Comparison of ENCODE assay signal across 1 cellular context in the genomic region with DNA sequence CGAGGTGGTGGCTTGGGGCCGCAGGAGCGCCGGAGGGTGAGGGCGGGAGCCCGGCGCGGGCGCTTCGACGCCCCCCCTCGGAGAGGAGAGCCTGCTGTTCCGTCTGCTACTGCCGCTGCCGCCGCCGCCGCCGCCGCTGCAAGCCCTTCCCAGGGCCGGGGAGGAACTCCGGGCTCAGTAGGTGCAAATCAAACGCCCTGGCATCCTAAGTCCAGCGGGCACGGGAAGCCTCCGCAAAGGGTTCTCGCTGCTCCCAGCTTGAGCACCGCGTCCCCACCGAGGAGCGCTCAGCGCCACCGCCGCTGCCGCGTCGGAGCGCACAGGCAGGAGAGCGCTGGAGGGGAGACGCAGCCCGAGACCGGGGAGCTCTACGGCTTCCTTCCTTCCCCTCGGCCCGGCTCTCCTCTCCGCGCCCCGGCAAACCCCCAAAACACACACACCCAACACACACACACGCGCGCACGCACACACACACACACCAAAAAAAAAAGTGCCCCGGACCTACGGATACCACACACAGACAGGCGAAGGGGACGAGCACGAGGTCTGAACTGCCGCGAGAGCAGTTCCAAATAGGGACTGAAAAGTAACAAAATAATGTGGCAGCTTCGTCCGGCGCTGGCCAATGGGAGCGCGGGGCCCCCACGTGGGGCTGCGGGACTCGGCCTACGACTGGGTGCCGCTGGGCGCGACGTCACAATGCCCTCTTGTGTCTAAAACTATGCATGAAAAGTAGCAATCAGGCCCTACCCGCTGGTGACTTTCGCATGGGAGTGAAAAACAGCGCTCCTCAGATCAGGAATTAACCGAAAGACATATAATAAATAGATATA.
TF ChIP-seq lines count a peak whose summit lies in the region.

A gene (minus strand): TSS at position 581 of the 833 bp plus-strand sequence. CDS start 1,119 bp downstream, outside the sequence.

TF ChIP-seq in GM12878, 131 proteins besides CTCF, POLR2A, EP300 and RAD21 (continued from another document and continues in another):
- TF ChIP-seq, protein P1, sequence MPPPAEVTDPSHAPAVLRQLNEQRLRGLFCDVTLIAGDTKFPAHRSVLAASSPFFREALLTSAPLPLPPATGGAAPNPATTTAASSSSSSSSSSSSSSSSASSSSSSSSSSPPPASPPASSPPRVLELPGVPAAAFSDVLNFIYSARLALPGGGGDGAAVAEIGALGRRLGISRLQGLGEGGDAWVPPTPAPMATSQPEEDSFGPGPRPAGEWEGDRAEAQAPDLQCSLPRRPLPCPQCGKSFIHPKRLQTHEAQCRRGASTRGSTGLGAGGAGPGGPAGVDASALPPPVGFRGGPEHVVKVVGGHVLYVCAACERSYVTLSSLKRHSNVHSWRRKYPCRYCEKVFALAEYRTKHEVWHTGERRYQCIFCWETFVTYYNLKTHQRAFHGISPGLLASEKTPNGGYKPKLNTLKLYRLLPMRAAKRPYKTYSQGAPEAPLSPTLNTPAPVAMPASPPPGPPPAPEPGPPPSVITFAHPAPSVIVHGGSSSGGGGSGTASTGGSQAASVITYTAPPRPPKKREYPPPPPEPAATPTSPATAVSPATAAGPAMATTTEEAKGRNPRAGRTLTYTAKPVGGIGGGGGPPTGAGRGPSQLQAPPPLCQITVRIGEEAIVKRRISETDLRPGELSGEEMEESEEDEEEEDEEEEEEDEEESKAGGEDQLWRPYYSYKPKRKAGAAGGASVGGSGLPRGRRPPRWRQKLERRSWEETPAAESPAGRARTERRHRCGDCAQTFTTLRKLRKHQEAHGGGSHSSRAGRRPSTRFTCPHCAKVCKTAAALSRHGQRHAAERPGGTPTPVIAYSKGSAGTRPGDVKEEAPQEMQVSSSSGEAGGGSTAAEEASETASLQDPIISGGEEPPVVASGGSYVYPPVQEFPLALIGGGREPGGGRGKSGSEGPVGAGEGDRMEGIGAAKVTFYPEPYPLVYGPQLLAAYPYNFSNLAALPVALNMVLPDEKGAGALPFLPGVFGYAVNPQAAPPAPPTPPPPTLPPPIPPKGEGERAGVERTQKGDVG (CRISPR knock-in tag; IDR thresholded peaks at IDR 0.05), result no peak
- no peak for TF ChIP-seq JUND (IDR thresholded peaks at IDR 0.05; ENCODE audit: low read depth, low read length)
- no peak for TF ChIP-seq SUZ12 (IDR thresholded peaks at IDR 0.05; ENCODE audit: unreplicated experiment)
- peak; percentile 92 for TF ChIP-seq CHD2 (IDR thresholded peaks at IDR 0.05; ENCODE audit: borderline replicate concordance, low read depth, low read length)
- TF ChIP-seq, protein P2, sequence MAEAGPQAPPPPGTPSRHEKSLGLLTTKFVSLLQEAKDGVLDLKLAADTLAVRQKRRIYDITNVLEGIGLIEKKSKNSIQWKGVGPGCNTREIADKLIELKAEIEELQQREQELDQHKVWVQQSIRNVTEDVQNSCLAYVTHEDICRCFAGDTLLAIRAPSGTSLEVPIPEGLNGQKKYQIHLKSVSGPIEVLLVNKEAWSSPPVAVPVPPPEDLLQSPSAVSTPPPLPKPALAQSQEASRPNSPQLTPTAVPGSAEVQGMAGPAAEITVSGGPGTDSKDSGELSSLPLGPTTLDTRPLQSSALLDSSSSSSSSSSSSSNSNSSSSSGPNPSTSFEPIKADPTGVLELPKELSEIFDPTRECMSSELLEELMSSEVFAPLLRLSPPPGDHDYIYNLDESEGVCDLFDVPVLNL (IDR thresholded peaks at IDR 0.05; ENCODE audit: low read depth, low read length), result no peak
- TF ChIP-seq, protein P3, sequence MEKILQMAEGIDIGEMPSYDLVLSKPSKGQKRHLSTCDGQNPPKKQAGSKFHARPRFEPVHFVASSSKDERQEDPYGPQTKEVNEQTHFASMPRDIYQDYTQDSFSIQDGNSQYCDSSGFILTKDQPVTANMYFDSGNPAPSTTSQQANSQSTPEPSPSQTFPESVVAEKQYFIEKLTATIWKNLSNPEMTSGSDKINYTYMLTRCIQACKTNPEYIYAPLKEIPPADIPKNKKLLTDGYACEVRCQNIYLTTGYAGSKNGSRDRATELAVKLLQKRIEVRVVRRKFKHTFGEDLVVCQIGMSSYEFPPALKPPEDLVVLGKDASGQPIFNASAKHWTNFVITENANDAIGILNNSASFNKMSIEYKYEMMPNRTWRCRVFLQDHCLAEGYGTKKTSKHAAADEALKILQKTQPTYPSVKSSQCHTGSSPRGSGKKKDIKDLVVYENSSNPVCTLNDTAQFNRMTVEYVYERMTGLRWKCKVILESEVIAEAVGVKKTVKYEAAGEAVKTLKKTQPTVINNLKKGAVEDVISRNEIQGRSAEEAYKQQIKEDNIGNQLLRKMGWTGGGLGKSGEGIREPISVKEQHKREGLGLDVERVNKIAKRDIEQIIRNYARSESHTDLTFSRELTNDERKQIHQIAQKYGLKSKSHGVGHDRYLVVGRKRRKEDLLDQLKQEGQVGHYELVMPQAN (conservative IDR thresholded peaks at IDR 0.05), result peak; percentile 57
- peak; percentile 60; the same call in 1 of the 2 replicates for TF ChIP-seq ZNF207 (IDR thresholded peaks at IDR 0.05; ENCODE audit: borderline replicate concordance)
- TF ChIP-seq, protein P4, sequence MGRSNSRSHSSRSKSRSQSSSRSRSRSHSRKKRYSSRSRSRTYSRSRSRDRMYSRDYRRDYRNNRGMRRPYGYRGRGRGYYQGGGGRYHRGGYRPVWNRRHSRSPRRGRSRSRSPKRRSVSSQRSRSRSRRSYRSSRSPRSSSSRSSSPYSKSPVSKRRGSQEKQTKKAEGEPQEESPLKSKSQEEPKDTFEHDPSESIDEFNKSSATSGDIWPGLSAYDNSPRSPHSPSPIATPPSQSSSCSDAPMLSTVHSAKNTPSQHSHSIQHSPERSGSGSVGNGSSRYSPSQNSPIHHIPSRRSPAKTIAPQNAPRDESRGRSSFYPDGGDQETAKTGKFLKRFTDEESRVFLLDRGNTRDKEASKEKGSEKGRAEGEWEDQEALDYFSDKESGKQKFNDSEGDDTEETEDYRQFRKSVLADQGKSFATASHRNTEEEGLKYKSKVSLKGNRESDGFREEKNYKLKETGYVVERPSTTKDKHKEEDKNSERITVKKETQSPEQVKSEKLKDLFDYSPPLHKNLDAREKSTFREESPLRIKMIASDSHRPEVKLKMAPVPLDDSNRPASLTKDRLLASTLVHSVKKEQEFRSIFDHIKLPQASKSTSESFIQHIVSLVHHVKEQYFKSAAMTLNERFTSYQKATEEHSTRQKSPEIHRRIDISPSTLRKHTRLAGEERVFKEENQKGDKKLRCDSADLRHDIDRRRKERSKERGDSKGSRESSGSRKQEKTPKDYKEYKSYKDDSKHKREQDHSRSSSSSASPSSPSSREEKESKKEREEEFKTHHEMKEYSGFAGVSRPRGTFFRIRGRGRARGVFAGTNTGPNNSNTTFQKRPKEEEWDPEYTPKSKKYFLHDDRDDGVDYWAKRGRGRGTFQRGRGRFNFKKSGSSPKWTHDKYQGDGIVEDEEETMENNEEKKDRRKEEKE (IDR thresholded peaks at IDR 0.05), result no peak
- no peak for TF ChIP-seq ESRRA (IDR thresholded peaks at IDR 0.05; ENCODE audit: low read length)
- peak; percentile 52 for TF ChIP-seq ATF7 (IDR thresholded peaks at IDR 0.05; ENCODE audit: low read depth)
- TF ChIP-seq, protein P5, sequence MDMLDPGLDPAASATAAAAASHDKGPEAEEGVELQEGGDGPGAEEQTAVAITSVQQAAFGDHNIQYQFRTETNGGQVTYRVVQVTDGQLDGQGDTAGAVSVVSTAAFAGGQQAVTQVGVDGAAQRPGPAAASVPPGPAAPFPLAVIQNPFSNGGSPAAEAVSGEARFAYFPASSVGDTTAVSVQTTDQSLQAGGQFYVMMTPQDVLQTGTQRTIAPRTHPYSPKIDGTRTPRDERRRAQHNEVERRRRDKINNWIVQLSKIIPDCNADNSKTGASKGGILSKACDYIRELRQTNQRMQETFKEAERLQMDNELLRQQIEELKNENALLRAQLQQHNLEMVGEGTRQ (IDR thresholded peaks at IDR 0.05; ENCODE audit: borderline replicate concordance, low read depth, low read length), result peak; percentile 84
- no peak for TF ChIP-seq SPI1 (IDR thresholded peaks at IDR 0.05; ENCODE audit: borderline replicate concordance, insufficient read depth, low read depth, low read length)
- TF ChIP-seq, protein P6, sequence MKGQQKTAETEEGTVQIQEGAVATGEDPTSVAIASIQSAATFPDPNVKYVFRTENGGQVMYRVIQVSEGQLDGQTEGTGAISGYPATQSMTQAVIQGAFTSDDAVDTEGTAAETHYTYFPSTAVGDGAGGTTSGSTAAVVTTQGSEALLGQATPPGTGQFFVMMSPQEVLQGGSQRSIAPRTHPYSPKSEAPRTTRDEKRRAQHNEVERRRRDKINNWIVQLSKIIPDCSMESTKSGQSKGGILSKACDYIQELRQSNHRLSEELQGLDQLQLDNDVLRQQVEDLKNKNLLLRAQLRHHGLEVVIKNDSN (IDR thresholded peaks at IDR 0.05; ENCODE audit: borderline replicate concordance, extremely low read length, insufficient read depth, low read depth, low read length), result peak; percentile 88
- no peak for TF ChIP-seq CEBPB (IDR thresholded peaks at IDR 0.05; ENCODE audit: borderline replicate concordance in 1 of 2, low read depth in 2 of 2, low read length in 2 of 2)
- no peak for TF ChIP-seq SIN3A (IDR thresholded peaks at IDR 0.05; ENCODE audit: low read depth, low read length)
- TF ChIP-seq, protein P7, sequence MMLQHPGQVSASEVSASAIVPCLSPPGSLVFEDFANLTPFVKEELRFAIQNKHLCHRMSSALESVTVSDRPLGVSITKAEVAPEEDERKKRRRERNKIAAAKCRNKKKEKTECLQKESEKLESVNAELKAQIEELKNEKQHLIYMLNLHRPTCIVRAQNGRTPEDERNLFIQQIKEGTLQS (IDR thresholded peaks at IDR 0.05; ENCODE audit: borderline replicate concordance, extremely low read depth, low read depth, low read length), result 0 out of 2 replicates have a peak, but pooled peaks have one; percentile 50
- TF ChIP-seq, protein P8, sequence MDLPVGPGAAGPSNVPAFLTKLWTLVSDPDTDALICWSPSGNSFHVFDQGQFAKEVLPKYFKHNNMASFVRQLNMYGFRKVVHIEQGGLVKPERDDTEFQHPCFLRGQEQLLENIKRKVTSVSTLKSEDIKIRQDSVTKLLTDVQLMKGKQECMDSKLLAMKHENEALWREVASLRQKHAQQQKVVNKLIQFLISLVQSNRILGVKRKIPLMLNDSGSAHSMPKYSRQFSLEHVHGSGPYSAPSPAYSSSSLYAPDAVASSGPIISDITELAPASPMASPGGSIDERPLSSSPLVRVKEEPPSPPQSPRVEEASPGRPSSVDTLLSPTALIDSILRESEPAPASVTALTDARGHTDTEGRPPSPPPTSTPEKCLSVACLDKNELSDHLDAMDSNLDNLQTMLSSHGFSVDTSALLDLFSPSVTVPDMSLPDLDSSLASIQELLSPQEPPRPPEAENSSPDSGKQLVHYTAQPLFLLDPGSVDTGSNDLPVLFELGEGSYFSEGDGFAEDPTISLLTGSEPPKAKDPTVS (IDR thresholded peaks at IDR 0.05; ENCODE audit: low read depth, low read length), result no peak
- no peak for TF ChIP-seq GABPA (IDR thresholded peaks at IDR 0.05; ENCODE audit: low read depth)
- TF ChIP-seq EZH2 (IDR thresholded peaks at IDR 0.05; ENCODE audit: borderline replicate concordance, control insufficient read depth, low read depth, low read length), result no peak
- TF ChIP-seq, protein P9, sequence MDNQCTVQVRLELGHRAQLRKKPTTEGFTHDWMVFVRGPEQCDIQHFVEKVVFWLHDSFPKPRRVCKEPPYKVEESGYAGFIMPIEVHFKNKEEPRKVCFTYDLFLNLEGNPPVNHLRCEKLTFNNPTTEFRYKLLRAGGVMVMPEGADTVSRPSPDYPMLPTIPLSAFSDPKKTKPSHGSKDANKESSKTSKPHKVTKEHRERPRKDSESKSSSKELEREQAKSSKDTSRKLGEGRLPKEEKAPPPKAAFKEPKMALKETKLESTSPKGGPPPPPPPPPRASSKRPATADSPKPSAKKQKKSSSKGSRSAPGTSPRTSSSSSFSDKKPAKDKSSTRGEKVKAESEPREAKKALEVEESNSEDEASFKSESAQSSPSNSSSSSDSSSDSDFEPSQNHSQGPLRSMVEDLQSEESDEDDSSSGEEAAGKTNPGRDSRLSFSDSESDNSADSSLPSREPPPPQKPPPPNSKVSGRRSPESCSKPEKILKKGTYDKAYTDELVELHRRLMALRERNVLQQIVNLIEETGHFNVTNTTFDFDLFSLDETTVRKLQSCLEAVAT (IDR thresholded peaks at IDR 0.05), result peak; percentile 94
- TF ChIP-seq, protein P10, sequence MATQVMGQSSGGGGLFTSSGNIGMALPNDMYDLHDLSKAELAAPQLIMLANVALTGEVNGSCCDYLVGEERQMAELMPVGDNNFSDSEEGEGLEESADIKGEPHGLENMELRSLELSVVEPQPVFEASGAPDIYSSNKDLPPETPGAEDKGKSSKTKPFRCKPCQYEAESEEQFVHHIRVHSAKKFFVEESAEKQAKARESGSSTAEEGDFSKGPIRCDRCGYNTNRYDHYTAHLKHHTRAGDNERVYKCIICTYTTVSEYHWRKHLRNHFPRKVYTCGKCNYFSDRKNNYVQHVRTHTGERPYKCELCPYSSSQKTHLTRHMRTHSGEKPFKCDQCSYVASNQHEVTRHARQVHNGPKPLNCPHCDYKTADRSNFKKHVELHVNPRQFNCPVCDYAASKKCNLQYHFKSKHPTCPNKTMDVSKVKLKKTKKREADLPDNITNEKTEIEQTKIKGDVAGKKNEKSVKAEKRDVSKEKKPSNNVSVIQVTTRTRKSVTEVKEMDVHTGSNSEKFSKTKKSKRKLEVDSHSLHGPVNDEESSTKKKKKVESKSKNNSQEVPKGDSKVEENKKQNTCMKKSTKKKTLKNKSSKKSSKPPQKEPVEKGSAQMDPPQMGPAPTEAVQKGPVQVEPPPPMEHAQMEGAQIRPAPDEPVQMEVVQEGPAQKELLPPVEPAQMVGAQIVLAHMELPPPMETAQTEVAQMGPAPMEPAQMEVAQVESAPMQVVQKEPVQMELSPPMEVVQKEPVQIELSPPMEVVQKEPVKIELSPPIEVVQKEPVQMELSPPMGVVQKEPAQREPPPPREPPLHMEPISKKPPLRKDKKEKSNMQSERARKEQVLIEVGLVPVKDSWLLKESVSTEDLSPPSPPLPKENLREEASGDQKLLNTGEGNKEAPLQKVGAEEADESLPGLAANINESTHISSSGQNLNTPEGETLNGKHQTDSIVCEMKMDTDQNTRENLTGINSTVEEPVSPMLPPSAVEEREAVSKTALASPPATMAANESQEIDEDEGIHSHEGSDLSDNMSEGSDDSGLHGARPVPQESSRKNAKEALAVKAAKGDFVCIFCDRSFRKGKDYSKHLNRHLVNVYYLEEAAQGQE (IDR thresholded peaks at IDR 0.05; ENCODE audit: low read depth, low read length), result no peak
- TF ChIP-seq, protein P11, sequence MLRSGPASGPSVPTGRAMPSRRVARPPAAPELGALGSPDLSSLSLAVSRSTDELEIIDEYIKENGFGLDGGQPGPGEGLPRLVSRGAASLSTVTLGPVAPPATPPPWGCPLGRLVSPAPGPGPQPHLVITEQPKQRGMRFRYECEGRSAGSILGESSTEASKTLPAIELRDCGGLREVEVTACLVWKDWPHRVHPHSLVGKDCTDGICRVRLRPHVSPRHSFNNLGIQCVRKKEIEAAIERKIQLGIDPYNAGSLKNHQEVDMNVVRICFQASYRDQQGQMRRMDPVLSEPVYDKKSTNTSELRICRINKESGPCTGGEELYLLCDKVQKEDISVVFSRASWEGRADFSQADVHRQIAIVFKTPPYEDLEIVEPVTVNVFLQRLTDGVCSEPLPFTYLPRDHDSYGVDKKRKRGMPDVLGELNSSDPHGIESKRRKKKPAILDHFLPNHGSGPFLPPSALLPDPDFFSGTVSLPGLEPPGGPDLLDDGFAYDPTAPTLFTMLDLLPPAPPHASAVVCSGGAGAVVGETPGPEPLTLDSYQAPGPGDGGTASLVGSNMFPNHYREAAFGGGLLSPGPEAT (IDR thresholded peaks at IDR 0.05; ENCODE audit: low read depth), result peak; percentile 75
- 0 out of 2 replicates have a peak, but pooled peaks have one; percentile 10 for TF ChIP-seq LARP7 (IDR thresholded peaks at IDR 0.05)
- peak; percentile 69 for TF ChIP-seq ZNF384 (IDR thresholded peaks at IDR 0.05; ENCODE audit: borderline replicate concordance, low read depth, low read length)
- TF ChIP-seq ZNF274 (IDR thresholded peaks at IDR 0.05; ENCODE audit: insufficient read depth, insufficient read length), result no peak
- no peak for TF ChIP-seq ZSCAN29 (IDR thresholded peaks at IDR 0.05)
- TF ChIP-seq MTA3 (IDR thresholded peaks at IDR 0.05; ENCODE audit: borderline replicate concordance, low read length), result no peak
- TF ChIP-seq POU2F2 (IDR thresholded peaks at IDR 0.05; ENCODE audit: borderline replicate concordance, low read depth, low read length), result peak; percentile 89; the same call in 1 of the 3 replicates
- peak; percentile 56 for TF ChIP-seq FOS (IDR thresholded peaks at IDR 0.05; ENCODE audit: borderline replicate concordance, extremely low read depth, insufficient read length)
